10 cellular contexts compared by ENCODE assay signal in genomic region chr1:234188454-234188792, GRCh38.
DNase-seq lines count a peak whose midpoint lies in the region; ATAC-seq and TF ChIP-seq lines count a peak whose summit lies in the region.
"Had no signal": no experiment of that assay in that cellular context is flagged by ENCODE, and none has a peak within 500 bp of the region (broad histone marks: within the 10 kb centered on the region; RNA-seq: fewer than 3 reads in every experiment).

No MANE protein-coding gene starts in this region.

- peaks cover 20% of the 10 kb centered on the region for H3K9me3 Mint-ChIP-seq in activated naive CD8-positive, alpha-beta T cell treated with anti-CD3 and anti-CD28 coated beads, Interleukin-2, amount 10 ng/mL, durations not matched to agents 7 days and 5 days

- no peak overlapping the region for H3K9ac ChIP-seq in smooth muscle cell (ENCODE audit: low read depth)

- H3K36me3 Mint-ChIP-seq in activated naive CD8-positive, alpha-beta T cell treated with anti-CD3 and anti-CD28 coated beads, Interleukin-2, amount 10 ng/mL, durations not matched to agents 7 days and 5 days, result peaks cover 17% of the 10 kb centered on the region

- H3K9me3 ChIP-seq in smooth muscle cell (replicated peaks; ENCODE audit: low read depth) (no peaks in the 10 kb centered on the region), right cardiac atrium (ENCODE audit: control insufficient read depth, low read length) (no peaks in the 10 kb centered on the region)

- H3K4me3 ChIP-seq in smooth muscle cell (no peak overlapping the region), right cardiac atrium (ENCODE audit: low read length) (no peak overlapping the region)

- H3K27ac ChIP-seq in smooth muscle cell (ENCODE audit: low read depth) (no peak overlapping the region), right cardiac atrium (ENCODE audit: low read length) (no peak overlapping the region)

- POLR2A ChIA-PET in activated naive CD8-positive, alpha-beta T cell treated with anti-CD3 and anti-CD28 coated beads, Interleukin-2, amount 10 ng/mL, durations not matched to agents 7 days and 5 days (lab: Charles Lee), result interaction anchor here (0.9 kb wide), 1 partner anchor 18 kb away, joined by 3 read pairs; no protein-coding TSS in a partner anchor

- H3K36me3 ChIP-seq in smooth muscle cell (ENCODE audit: low read depth), result no peaks in the 10 kb centered on the region

- peak overlapping the region; percentile 66 for H3K27ac Mint-ChIP-seq in activated naive CD8-positive, alpha-beta T cell treated with anti-CD3 and anti-CD28 coated beads, Interleukin-2, amount 10 ng/mL, durations not matched to agents 7 days and 5 days

- no peaks in the 10 kb centered on the region for H4K20me1 ChIP-seq in smooth muscle cell (ENCODE audit: low read depth)

- H3K27me3 ChIP-seq in smooth muscle cell (ENCODE audit: low read depth) (no peaks in the 10 kb centered on the region), right cardiac atrium (ENCODE audit: control insufficient read depth, insufficient read depth) (no peaks in the 10 kb centered on the region)

- H2AFZ ChIP-seq in smooth muscle cell (ENCODE audit: low read depth), result no peak overlapping the region

- ATAC-seq in activated naive CD8-positive, alpha-beta T cell treated with anti-CD3 and anti-CD28 coated beads, Interleukin-2, amount 10 ng/mL, durations not matched to agents 7 days and 5 days (ENCODE audit: low read depth), result no peak
- ATAC-seq in sciatic nerve, result no peak
- ATAC-seq in right cardiac atrium, result no peak
- no peak for ATAC-seq in GM21529 (IDR thresholded peaks at IDR 0.05; ENCODE audit: unreplicated experiment)

- no peaks in the 10 kb centered on the region for H3K4me1 ChIP-seq in smooth muscle cell (ENCODE audit: low read depth)
- H3K4me1 ChIP-seq in right cardiac atrium (ENCODE audit: control insufficient read depth, insufficient read depth, low read length), result no peaks in the 10 kb centered on the region

- TF ChIP-seq CTCF in smooth muscle cell (IDR thresholded peaks at IDR 0.05; ENCODE audit: borderline replicate concordance, insufficient read depth, poor library complexity, severe bottlenecking), result peak; percentile 3

- H3K79me2 ChIP-seq in smooth muscle cell (ENCODE audit: low read depth), result no peaks in the 10 kb centered on the region

- DNase-seq in activated CD4-positive, alpha-beta T cell treated with anti-CD3 and anti-CD28 coated beads for 48 hours, result peak; percentile 37
- no peak for DNase-seq in activated CD4-positive, alpha-beta T cell treated with anti-CD3 and anti-CD28 coated beads, Interleukin-2, amount 50 U/mL, for 4 hours
- DNase-seq in NCI-H2107 treated with DMSO at 0.1 percent for 48 hours (lab: John Stamatoyannopoulos, UW; ENCODE audit: unreplicated experiment) (peak; percentile 98), smooth muscle cell (lab: John Stamatoyannopoulos, UW; ENCODE audit: unreplicated experiment) (no peak), sciatic nerve (ENCODE audit: low spot score) (no peak), right cardiac atrium (no peak)
- peak; percentile 52 for DNase-seq in activated naive CD8-positive, alpha-beta T cell treated with anti-CD3 and anti-CD28 coated beads, Interleukin-2, amount 10 ng/mL, durations not matched to agents 7 days and 5 days
- DNase-seq: central memory CD4-positive, alpha-beta T cell; head of caudate nucleus had no signal

- peaks cover 4% of the 10 kb centered on the region for H3K4me1 Mint-ChIP-seq in activated naive CD8-positive, alpha-beta T cell treated with anti-CD3 and anti-CD28 coated beads, Interleukin-2, amount 10 ng/mL, durations not matched to agents 7 days and 5 days

- peaks cover 63% of the 10 kb centered on the region for H3K27me3 Mint-ChIP-seq in activated naive CD8-positive, alpha-beta T cell treated with anti-CD3 and anti-CD28 coated beads, Interleukin-2, amount 10 ng/mL, durations not matched to agents 7 days and 5 days

- WGBS in smooth muscle cell (ENCODE audit: low lambda C conversion rate), result 32% methylated on average over 3 of the region's 3 CpGs
- WGBS in right cardiac atrium, result 33% methylated on average over 3 of the region's 3 CpGs

- no peaks in the 10 kb centered on the region for H3F3A ChIP-seq in smooth muscle cell (ENCODE audit: low read depth)

- H3K4me3 Mint-ChIP-seq in activated naive CD8-positive, alpha-beta T cell treated with anti-CD3 and anti-CD28 coated beads, Interleukin-2, amount 10 ng/mL, durations not matched to agents 7 days and 5 days, result no peak overlapping the region

- intact Hi-C loops in sciatic nerve (cut with DNase I) (no loop called here), right cardiac atrium (cut with DNase I) (no loop called here)

- no peak overlapping the region for H3K4me2 ChIP-seq in smooth muscle cell

Comparison
In these comparisons a context has a peak if more than half of its experiments do, and no peak if none do; other contexts are left out.
1. DNase-seq: peak in activated CD4-positive, alpha-beta T cell treated with anti-CD3 and anti-CD28 coated beads for 48 hours (single experiment), NCI-H2107 treated with DMSO at 0.1 percent for 48 hours (single experiment) and activated naive CD8-positive, alpha-beta T cell treated with anti-CD3 and anti-CD28 coated beads, Interleukin-2, amount 10 ng/mL, durations not matched to agents 7 days and 5 days (single experiment); none in activated CD4-positive, alpha-beta T cell treated with anti-CD3 and anti-CD28 coated beads, Interleukin-2, amount 50 U/mL, for 4 hours (0 of 2), smooth muscle cell (single experiment), sciatic nerve (single experiment) and right cardiac atrium (0 of 3).